Comparison of ENCODE assay signal across 1 cellular context in the genomic region with DNA sequence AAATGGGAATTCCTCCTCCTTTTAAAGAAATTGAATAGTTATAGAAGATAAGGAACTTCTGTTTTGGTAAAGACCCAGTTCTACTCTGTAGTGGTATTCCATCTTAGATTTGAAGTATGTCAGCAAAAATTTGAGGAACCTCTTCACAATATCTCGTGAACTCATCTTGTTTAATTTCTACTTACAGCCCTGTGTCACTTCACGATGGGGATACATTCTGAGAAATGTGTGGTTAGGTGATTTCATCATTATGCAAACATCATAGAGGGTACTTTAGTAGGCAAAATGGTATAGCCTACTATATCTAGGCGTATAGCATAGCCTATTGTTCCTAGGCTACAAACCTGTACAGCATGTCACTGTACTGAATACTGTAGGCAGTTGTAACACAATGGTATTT.
TF ChIP-seq lines count a peak whose summit lies in the region.

No MANE protein-coding gene starts in this region.

TF ChIP-seq in WTC11, 78 proteins besides CTCF, POLR2A, EP300 and RAD21 (continued from another document):
- TF ChIP-seq, protein P1, sequence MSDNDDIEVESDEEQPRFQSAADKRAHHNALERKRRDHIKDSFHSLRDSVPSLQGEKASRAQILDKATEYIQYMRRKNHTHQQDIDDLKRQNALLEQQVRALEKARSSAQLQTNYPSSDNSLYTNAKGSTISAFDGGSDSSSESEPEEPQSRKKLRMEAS (CRISPR knock-in tag; IDR thresholded peaks at IDR 0.05), result no peak
